ENCODE assay signal across 1 cellular context in the genomic region with DNA sequence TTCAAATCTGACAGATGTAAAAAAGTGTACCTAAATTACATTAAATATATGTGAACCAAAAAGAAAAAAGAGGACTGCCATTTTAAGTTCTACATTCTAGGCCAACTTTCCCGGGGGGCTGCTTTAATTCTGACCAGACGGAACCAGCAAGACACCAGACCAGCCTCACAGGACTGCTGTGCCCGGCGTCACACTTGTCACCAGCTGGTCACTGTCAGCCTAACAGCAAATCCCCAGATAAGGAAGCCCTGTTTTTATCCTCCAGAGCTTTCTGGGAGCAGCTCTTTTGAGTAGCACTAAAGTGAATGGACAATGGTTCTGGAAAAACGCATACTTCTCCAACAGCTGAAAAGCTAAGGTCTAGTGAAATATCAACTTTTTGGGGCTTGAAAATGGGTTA.
TF ChIP-seq lines count a peak whose summit lies in the region.

No MANE protein-coding gene starts in this region.

TF ChIP-seq in GM23338, 12 proteins besides CTCF, POLR2A, EP300 and RAD21 (continued from another document):
- TF ChIP-seq, protein P1, sequence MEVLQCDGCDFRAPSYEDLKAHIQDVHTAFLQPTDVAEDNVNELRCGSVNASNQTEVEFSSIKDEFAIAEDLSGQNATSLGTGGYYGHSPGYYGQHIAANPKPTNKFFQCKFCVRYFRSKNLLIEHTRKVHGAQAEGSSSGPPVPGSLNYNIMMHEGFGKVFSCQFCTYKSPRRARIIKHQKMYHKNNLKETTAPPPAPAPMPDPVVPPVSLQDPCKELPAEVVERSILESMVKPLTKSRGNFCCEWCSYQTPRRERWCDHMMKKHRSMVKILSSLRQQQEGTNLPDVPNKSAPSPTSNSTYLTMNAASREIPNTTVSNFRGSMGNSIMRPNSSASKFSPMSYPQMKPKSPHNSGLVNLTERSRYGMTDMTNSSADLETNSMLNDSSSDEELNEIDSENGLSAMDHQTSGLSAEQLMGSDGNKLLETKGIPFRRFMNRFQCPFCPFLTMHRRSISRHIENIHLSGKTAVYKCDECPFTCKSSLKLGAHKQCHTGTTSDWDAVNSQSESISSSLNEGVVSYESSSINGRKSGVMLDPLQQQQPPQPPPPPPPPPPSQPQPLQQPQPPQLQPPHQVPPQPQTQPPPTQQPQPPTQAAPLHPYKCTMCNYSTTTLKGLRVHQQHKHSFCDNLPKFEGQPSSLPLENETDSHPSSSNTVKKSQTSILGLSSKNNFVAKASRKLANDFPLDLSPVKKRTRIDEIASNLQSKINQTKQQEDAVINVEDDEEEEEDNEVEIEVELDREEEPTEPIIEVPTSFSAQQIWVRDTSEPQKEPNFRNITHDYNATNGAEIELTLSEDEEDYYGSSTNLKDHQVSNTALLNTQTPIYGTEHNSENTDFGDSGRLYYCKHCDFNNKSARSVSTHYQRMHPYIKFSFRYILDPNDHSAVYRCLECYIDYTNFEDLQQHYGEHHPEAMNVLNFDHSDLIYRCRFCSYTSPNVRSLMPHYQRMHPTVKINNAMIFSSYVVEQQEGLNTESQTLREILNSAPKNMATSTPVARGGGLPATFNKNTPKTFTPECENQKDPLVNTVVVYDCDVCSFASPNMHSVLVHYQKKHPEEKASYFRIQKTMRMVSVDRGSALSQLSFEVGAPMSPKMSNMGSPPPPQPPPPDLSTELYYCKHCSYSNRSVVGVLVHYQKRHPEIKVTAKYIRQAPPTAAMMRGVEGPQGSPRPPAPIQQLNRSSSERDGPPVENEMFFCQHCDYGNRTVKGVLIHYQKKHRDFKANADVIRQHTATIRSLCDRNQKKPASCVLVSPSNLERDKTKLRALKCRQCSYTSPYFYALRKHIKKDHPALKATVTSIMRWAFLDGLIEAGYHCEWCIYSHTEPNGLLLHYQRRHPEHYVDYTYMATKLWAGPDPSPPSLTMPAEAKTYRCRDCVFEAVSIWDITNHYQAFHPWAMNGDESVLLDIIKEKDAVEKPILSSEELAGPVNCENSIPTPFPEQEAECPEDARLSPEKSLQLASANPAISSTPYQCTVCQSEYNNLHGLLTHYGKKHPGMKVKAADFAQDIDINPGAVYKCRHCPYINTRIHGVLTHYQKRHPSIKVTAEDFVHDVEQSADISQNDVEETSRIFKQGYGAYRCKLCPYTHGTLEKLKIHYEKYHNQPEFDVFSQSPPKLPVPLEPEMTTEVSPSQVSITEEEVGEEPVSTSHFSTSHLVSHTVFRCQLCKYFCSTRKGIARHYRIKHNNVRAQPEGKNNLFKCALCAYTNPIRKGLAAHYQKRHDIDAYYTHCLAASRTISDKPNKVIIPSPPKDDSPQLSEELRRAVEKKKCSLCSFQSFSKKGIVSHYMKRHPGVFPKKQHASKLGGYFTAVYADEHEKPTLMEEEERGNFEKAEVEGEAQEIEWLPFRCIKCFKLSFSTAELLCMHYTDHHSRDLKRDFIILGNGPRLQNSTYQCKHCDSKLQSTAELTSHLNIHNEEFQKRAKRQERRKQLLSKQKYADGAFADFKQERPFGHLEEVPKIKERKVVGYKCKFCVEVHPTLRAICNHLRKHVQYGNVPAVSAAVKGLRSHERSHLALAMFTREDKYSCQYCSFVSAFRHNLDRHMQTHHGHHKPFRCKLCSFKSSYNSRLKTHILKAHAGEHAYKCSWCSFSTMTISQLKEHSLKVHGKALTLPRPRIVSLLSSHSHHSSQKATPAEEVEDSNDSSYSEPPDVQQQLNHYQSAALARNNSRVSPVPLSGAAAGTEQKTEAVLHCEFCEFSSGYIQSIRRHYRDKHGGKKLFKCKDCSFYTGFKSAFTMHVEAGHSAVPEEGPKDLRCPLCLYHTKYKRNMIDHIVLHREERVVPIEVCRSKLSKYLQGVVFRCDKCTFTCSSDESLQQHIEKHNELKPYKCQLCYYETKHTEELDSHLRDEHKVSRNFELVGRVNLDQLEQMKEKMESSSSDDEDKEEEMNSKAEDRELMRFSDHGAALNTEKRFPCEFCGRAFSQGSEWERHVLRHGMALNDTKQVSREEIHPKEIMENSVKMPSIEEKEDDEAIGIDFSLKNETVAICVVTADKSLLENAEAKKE (CRISPR knock-in tag; IDR thresholded peaks at IDR 0.05): no peak
- no peak for TF ChIP-seq EZH2 (IDR thresholded peaks at IDR 0.05; ENCODE audit: low read depth, unreplicated experiment)
